ENCODE assay signal across 17 cellular contexts in the genomic region with DNA sequence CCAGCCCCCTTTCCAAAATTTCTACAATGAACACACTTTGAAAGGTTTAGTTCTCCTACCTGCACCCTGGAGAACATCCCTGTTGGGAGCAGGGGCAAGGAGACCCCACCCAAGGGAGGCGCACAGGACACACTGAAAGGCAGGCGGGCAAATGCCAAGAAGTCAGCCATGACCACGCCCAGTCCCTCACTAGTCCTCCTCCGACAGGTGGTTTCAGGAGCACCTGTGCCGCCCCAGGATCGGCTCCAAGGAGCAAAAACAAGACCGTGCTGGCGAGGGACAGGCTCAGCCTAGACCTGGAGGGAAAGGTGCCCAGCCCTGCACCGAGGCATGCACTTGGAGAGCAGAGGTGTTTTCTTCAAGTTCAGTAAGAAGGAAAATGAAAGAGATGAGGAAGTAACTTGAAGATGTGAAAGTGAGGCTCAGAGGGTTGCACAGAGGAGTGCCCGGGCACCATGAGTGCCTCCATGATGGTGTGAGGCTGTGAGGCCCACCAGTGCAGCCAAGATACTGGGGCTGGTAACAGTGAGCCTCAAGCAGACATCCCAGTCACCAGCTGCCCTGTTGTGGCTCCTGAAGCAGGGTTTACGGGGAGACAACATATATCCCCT. TPM values are rescaled to one million over a fixed set of nuclear protein-coding genes. Genes with fewer than 3 reads are reported as not detected.
A peak's percentile ranks its signal among the peaks of the same experiment; 100 is the strongest.
DNase-seq lines count a peak whose midpoint lies in the region; ATAC-seq, FAIRE-seq and TF ChIP-seq lines count a peak whose summit lies in the region.
"Had no signal": no experiment of that assay in that cellular context is flagged by ENCODE, and none has a peak within 500 bp of the region (broad histone marks: within the 10 kb centered on the region; RNA-seq: fewer than 3 reads in every experiment).

No MANE protein-coding gene starts in this region.

- no peak for DNase-seq in activated naive CD4-positive, alpha-beta T cell treated with anti-CD3 and anti-CD28 coated beads, Interleukin-2, amount 50 U/mL, for 72 hours (ENCODE audit: low spot score in 2 of 2)
- no peak for DNase-seq in activated naive CD4-positive, alpha-beta T cell treated with Interleukin-2 at 50 U/mL for 16 hours
- DNase-seq in T-helper 17 cell: no peak
- DNase-seq in left colon: peak in 1 of 2 donors; percentile 36
- no peak for DNase-seq in upper lobe of right lung
- DNase-seq in frontal cortex (ENCODE audit: low spot score in 2 of 2): no peak
- no peak for DNase-seq in mesenteric fat pad (ENCODE audit: low spot score)
- DNase-seq: activated CD4-positive, alpha-beta T cell treated with anti-CD3 and anti-CD28 coated beads for 4 hours; Caco-2; cortex of kidney; naive thymus-derived CD8-positive, alpha-beta T cell; NCI-H1417; Right ventricle myocardium superior had no signal

- no peaks in the 10 kb centered on the region for H3K27me3 Mint-ChIP-seq in T-helper 17 cell
- H3K27me3 Mint-ChIP-seq: naive thymus-derived CD8-positive, alpha-beta T cell had no signal

- H3K9me3 Mint-ChIP-seq in activated naive CD4-positive, alpha-beta T cell treated with anti-CD3 and anti-CD28 coated beads, Interleukin-2, amount 50 U/mL, for 72 hours: no peaks in the 10 kb centered on the region
- H3K9me3 Mint-ChIP-seq: naive thymus-derived CD8-positive, alpha-beta T cell had no signal

- H3K36me3 ChIP-seq in upper lobe of right lung: peaks cover 90% of the 10 kb centered on the region

- H3K4me3 Mint-ChIP-seq in T-helper 17 cell: peak overlapping the region; percentile 55
- H3K4me3 Mint-ChIP-seq: naive thymus-derived CD8-positive, alpha-beta T cell had no signal

- FAIRE-seq in frontal cortex (lab: Jason Lieb, UNC): no peak
- FAIRE-seq: astrocyte had no signal

- ATAC-seq in activated naive CD4-positive, alpha-beta T cell treated with anti-CD3 and anti-CD28 coated beads, Interleukin-2, amount 50 U/mL, for 72 hours: peak in 1 of 2 donors; percentile 39
- ATAC-seq in T-helper 17 cell (peak; percentile 32), left colon (peak; percentile 64), upper lobe of right lung (peak; percentile 24), GM19395 (IDR thresholded peaks at IDR 0.05; ENCODE audit: unreplicated experiment) (no peak)
- ATAC-seq: naive thymus-derived CD8-positive, alpha-beta T cell had no signal

- H3K27ac Mint-ChIP-seq in activated naive CD4-positive, alpha-beta T cell treated with anti-CD3 and anti-CD28 coated beads, Interleukin-2, amount 50 U/mL, for 72 hours: peak overlapping the region; percentile 8 to 44
- no peak overlapping the region for H3K27ac Mint-ChIP-seq in T-helper 17 cell

- no peaks in the 10 kb centered on the region for H3K4me1 ChIP-seq in upper lobe of right lung
- H3K4me1 ChIP-seq: Caco-2 had no signal

- H3K4me1 Mint-ChIP-seq in T-helper 17 cell: peaks cover 22% of the 10 kb centered on the region

- no peak for TF ChIP-seq CTCF in upper lobe of right lung (IDR thresholded peaks at IDR 0.05)

- H3K36me3 Mint-ChIP-seq in activated naive CD4-positive, alpha-beta T cell treated with anti-CD3 and anti-CD28 coated beads, Interleukin-2, amount 50 U/mL, for 72 hours: peaks cover 0 to 18% of the 10 kb centered on the region in 2 donors
- peaks cover 9% of the 10 kb centered on the region for H3K36me3 Mint-ChIP-seq in T-helper 17 cell (ENCODE audit: low read depth)

- H3K27me3 ChIP-seq in upper lobe of right lung: no peaks in the 10 kb centered on the region

- intact Hi-C loops in left colon (cut with DNase I, micrococcal nuclease): no loop called here
- intact Hi-C loops in upper lobe of right lung (cut with DNase I): no loop called here

- no peak overlapping the region for H3K4me3 ChIP-seq in upper lobe of right lung

- no peak overlapping the region for H3K27ac ChIP-seq in upper lobe of right lung
- H3K27ac ChIP-seq: HL-60, KMS-11 had no signal

- no peaks in the 10 kb centered on the region for H3K9me3 ChIP-seq in T-helper 17 cell (ENCODE audit: control insufficient read depth, low read length, poor library complexity, severe bottlenecking)
- no peaks in the 10 kb centered on the region for H3K9me3 ChIP-seq in upper lobe of right lung
- H3K9me3 ChIP-seq: Caco-2 had no signal

RNA-seq across cellular contexts. Expression of gene NADK, which starts 19.6 kb away (rescaled TPM):
- 10 to 100 TPM; 64.7 to 67.6 TPM for total RNA-seq in activated naive CD4-positive, alpha-beta T cell treated with anti-CD3 and anti-CD28 coated beads, Interleukin-2, amount 50 U/mL, for 72 hours
- total RNA-seq in T-helper 17 cell: 10 to 100 TPM; 54.8 to 61.5 TPM
- 100 to 1,000 TPM; 141 to 156 TPM for total RNA-seq in left colon
- 99.2 TPM for total RNA-seq in upper lobe of right lung
- 23.2 TPM for total RNA-seq in frontal cortex
- total RNA-seq in mesenteric fat pad: 165 TPM
